ENCODE assay signal across 15 cellular contexts in genomic region chr6:143701343-143702234, GRCh38. TPM values are rescaled to one million over a fixed set of nuclear protein-coding genes. Genes with fewer than 3 reads are reported as not detected.
DNase-seq lines count a peak whose midpoint lies in the region; ATAC-seq, FAIRE-seq and TF ChIP-seq lines count a peak whose summit lies in the region.
"Had no signal": no experiment of that assay in that cellular context is flagged by ENCODE, and none has a peak within 500 bp of the region (broad histone marks: within the 10 kb centered on the region; RNA-seq: fewer than 3 reads in every experiment).

No MANE protein-coding gene starts in this region.

- H3K27me3 Mint-ChIP-seq in activated T-cell treated with anti-CD3 and anti-CD28 coated beads, Interleukin-2, amount 50 U/mL, for 24 hours, result no peaks in the 10 kb centered on the region
- H3K27me3 Mint-ChIP-seq: activated naive CD8-positive, alpha-beta T cell treated with anti-CD3 and anti-CD28 coated beads, Interleukin-2, amount 50 U/mL, for 24 hours had no signal

- H3K4me3 ChIP-seq in astrocyte of the spinal cord (ENCODE audit: low read depth, low read length) (no peak overlapping the region), heart right ventricle (peak overlapping the region in 2 of 10 donors; percentile 6 to 14), sigmoid colon (no peak overlapping the region)
- H3K4me3 ChIP-seq in effector memory CD4-positive, alpha-beta T cell (ENCODE audit: insufficient read depth, low read depth, low read length, poor library complexity, severe bottlenecking), result no peak overlapping the region
- H3K4me3 ChIP-seq: mucosa of descending colon had no signal

- DNase-seq in astrocyte of the spinal cord (ENCODE audit: low read depth, low spot score) (peak; percentile 34), heart right ventricle (no peak), sigmoid colon (no peak), foreskin melanocyte (no peak), omental fat pad (ENCODE audit: low spot score) (no peak)
- DNase-seq in effector memory CD4-positive, alpha-beta T cell, result no peak
- no peak for DNase-seq in activated T-cell treated with anti-CD3 and anti-CD28 coated beads, Interleukin-2, amount 50 U/mL, for 24 hours
- DNase-seq: activated naive CD8-positive, alpha-beta T cell treated with anti-CD3 and anti-CD28 coated beads, Interleukin-2, amount 50 U/mL, for 24 hours; cortex of kidney; mucosa of descending colon; NCI-H1105; posterior cingulate gyrus; stimulated activated CD4-positive, alpha-beta T cell treated with anti-CD3 and anti-CD28 coated beads, Interleukin-4, amount 100 ng/mL, for 1 hour had no signal

- H3K27ac ChIP-seq in heart right ventricle (peak overlapping the region; percentile 10 to 77 (median 59)), sigmoid colon (peak overlapping the region; percentile 21 to 56 (median 44))
- no peak overlapping the region for H3K27ac ChIP-seq in effector memory CD4-positive, alpha-beta T cell (ENCODE audit: insufficient read depth, low read length, poor library complexity, severe bottlenecking)

- H3K4me1 ChIP-seq in heart right ventricle, result peaks cover 0 to 81% (median 57%) of the 10 kb centered on the region in 9 donors
- peaks cover 0 to 41% (median 27%) of the 10 kb centered on the region in 4 donors for H3K4me1 ChIP-seq in sigmoid colon
- no peaks in the 10 kb centered on the region for H3K4me1 ChIP-seq in effector memory CD4-positive, alpha-beta T cell (ENCODE audit: control insufficient read depth, insufficient read depth, low read length, poor library complexity, severe bottlenecking)

- TF ChIP-seq EP300 in sigmoid colon (IDR thresholded peaks at IDR 0.05), result no peak

- no peak overlapping the region for H3K4me3 Mint-ChIP-seq in activated T-cell treated with anti-CD3 and anti-CD28 coated beads, Interleukin-2, amount 50 U/mL, for 24 hours
- H3K4me3 Mint-ChIP-seq: activated naive CD8-positive, alpha-beta T cell treated with anti-CD3 and anti-CD28 coated beads, Interleukin-2, amount 50 U/mL, for 24 hours; WTC11 had no signal

- no peaks in the 10 kb centered on the region for H3K9me3 Mint-ChIP-seq in activated T-cell treated with anti-CD3 and anti-CD28 coated beads, Interleukin-2, amount 50 U/mL, for 24 hours
- H3K9me3 Mint-ChIP-seq: activated naive CD8-positive, alpha-beta T cell treated with anti-CD3 and anti-CD28 coated beads, Interleukin-2, amount 50 U/mL, for 24 hours had no signal

- in situ Hi-C loops in astrocyte of the spinal cord (cut with HindIII; ENCODE audit: low sequenced_read_pairs), result no loop called here

- H3K27me3 ChIP-seq in heart right ventricle (no peaks in the 10 kb centered on the region), sigmoid colon (no peaks in the 10 kb centered on the region)
- no peaks in the 10 kb centered on the region for H3K27me3 ChIP-seq in effector memory CD4-positive, alpha-beta T cell (replicated peaks; ENCODE audit: control insufficient read depth, insufficient read depth, low read length, poor library complexity, severe bottlenecking)

- ATAC-seq in heart right ventricle, result peak; percentile 8 to 64 (median 50)
- no peak for ATAC-seq in omental fat pad (ENCODE audit: low FRiP score)
- ATAC-seq: activated naive CD8-positive, alpha-beta T cell treated with anti-CD3 and anti-CD28 coated beads, Interleukin-2, amount 50 U/mL, for 24 hours; WTC11 had no signal

- whole genome bisulfite sequencing in heart right ventricle, 2 donors, result 64 to 68% methylated on average over 6 of the region's 6 CpGs
- 83 to 91% methylated on average over 6 of the region's 6 CpGs for WGBS in sigmoid colon, 2 donors

- peak; percentile 34 for FAIRE-seq in A204.1 (lab: Jason Lieb, UNC)

- TF ChIP-seq CTCF in astrocyte of the spinal cord (IDR thresholded peaks at IDR 0.05; ENCODE audit: low read depth, low read length) (no peak), heart right ventricle (IDR thresholded peaks at IDR 0.05) (no peak), sigmoid colon (IDR thresholded peaks at IDR 0.05) (no peak), omental fat pad (IDR thresholded peaks at IDR 0.05) (no peak)

- peaks cover 6% of the 10 kb centered on the region for H3K36me3 Mint-ChIP-seq in activated T-cell treated with anti-CD3 and anti-CD28 coated beads, Interleukin-2, amount 50 U/mL, for 24 hours (ENCODE audit: low read depth)

- peaks cover 10% of the 10 kb centered on the region for H3K4me1 Mint-ChIP-seq in activated T-cell treated with anti-CD3 and anti-CD28 coated beads, Interleukin-2, amount 50 U/mL, for 24 hours (ENCODE audit: low read depth)

- intact Hi-C loops in heart right ventricle (cut with DNase I), result loop anchor here in 1 of 10 donors (5.0 kb wide), 1 partner anchor 46 kb away; no protein-coding TSS in a partner anchor
- intact Hi-C loops in sigmoid colon (cut with DNase I), result no loop called here

- no peak for TF ChIP-seq POLR2A in sigmoid colon (IDR thresholded peaks at IDR 0.05)

- no peaks in the 10 kb centered on the region for H3K9me3 ChIP-seq in heart right ventricle
- no peaks in the 10 kb centered on the region for H3K9me3 ChIP-seq in sigmoid colon
- no peaks in the 10 kb centered on the region for H3K9me3 ChIP-seq in effector memory CD4-positive, alpha-beta T cell (ENCODE audit: control insufficient read depth, low read length)
- H3K9me3 ChIP-seq: mucosa of descending colon had no signal

- H3K27ac Mint-ChIP-seq in activated T-cell treated with anti-CD3 and anti-CD28 coated beads, Interleukin-2, amount 50 U/mL, for 24 hours, result no peak overlapping the region
- H3K27ac Mint-ChIP-seq: activated naive CD8-positive, alpha-beta T cell treated with anti-CD3 and anti-CD28 coated beads, Interleukin-2, amount 50 U/mL, for 24 hours had no signal

- H3K36me3 ChIP-seq in heart right ventricle (no peaks in the 10 kb centered on the region), sigmoid colon (no peaks in the 10 kb centered on the region)
- H3K36me3 ChIP-seq in effector memory CD4-positive, alpha-beta T cell (ENCODE audit: control insufficient read depth, insufficient read depth, low read length), result no peaks in the 10 kb centered on the region

RNA-seq across cellular contexts. Expression of gene PHACTR2, which starts 23.8 kb away (rescaled TPM):
- 10 to 100 TPM; 50.9 to 96.3 (median 72.6) TPM for total RNA-seq in heart right ventricle
- polyA plus RNA-seq in heart right ventricle, result 10 to 100 TPM in 1 of 2 donors, 1 to 10 TPM in 1; 6.5 to 10.4 TPM
- total RNA-seq in sigmoid colon, result 10 to 100 TPM; 17.6 to 51.9 (median 28.0) TPM
- polyA plus RNA-seq in sigmoid colon, result 10 to 100 TPM in 1 of 3 donors, 1 to 10 TPM in 2; 4.2 to 10.2 (median 9.5) TPM
- 100 to 1,000 TPM in 1 of 4 donors, 10 to 100 TPM in 3; 50.8 to 102 (median 65.1) TPM for total RNA-seq in omental fat pad
